In the genomic region with DNA sequence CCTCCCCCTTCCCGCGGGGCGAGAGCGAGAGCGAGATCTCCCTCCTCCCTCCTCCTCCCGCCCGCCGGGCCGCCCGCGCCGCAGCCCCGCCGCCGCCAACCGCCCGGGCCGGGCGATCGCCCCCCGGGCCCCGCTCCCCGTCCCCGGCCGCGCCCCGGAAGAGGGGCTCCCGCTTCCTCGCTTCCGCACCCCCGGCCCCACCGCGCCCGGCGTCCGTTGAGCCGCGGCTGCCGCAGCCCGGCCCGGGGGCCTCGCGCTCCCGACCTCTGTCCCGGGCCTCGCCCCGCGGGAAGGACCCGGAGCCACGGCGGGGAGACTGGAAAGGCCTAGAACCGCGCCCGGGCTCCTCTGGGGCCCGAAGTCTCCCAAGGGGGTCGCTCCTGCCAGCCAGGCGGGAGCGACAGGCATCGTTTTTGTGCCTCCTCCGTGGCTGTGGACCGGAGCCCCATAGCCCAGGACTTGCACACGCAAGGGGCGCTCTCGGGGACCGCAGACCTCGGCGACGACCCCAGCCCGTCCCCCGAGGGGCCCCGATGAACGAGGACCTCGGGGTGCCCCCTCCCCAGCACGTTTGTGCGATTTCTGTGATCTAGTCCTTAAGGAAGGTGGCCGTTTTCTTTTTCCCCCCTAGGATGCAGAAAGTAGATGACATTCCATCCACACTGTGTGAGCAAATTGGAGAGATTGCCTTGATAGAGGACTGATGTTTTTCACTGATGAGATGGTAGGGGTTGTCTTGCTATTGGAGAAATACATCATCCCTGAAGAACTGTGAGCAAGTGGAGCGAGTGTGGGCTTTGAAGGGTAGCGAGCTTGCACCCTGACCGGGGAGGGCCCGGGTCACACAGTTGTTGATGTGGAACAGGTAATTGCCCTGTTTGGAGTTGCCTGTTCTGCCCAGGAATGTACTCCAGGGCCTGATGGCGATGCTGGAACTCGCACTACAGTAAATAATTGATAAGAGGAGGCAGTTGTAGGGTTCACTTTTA, we compare ENCODE assay signal across 8 cellular contexts. TPM values are rescaled to one million over a fixed set of nuclear protein-coding genes. Genes with fewer than 3 reads are reported as not detected.
DNase-seq lines count a peak whose midpoint lies in the region; ATAC-seq and TF ChIP-seq lines count a peak whose summit lies in the region.

No MANE protein-coding gene starts in this region.

- POLR2A ChIA-PET in activated B cell treated with CpG ODN at 0.5 μM for 24 hours (lab: Charles Lee) = interaction anchor here (0.5 to 2.6 kb wide), 26 partner anchors 9 to 834 kb away, joined by 3 to 36 read pairs (median 6); a partner anchor contains a TSS

- peaks cover 20% of the 10 kb centered on the region for H3K36me3 Mint-ChIP-seq in activated T-cell treated with anti-CD3 and anti-CD28 coated beads, Interleukin-2, amount 50 U/mL, for 4 hours (ENCODE audit: insufficient read depth)
- H3K36me3 Mint-ChIP-seq in activated B cell treated with CpG ODN at 0.5 μM for 24 hours (ENCODE audit: low read depth) (peaks cover 37% of the 10 kb centered on the region), osteocyte (ENCODE audit: unreplicated experiment) (peaks cover 4% of the 10 kb centered on the region)

- H3K4me1 Mint-ChIP-seq in activated T-cell treated with anti-CD3 and anti-CD28 coated beads, Interleukin-2, amount 50 U/mL, for 4 hours (ENCODE audit: low read depth) = peaks cover 56% of the 10 kb centered on the region
- H3K4me1 Mint-ChIP-seq in activated B cell treated with CpG ODN at 0.5 μM for 24 hours = peaks cover 76% of the 10 kb centered on the region
- peaks cover 38% of the 10 kb centered on the region for H3K4me1 Mint-ChIP-seq in osteocyte (ENCODE audit: unreplicated experiment)

- no peak for ATAC-seq in activated T-cell treated with anti-CD3 and anti-CD28 coated beads, Interleukin-2, amount 50 U/mL, for 4 hours
- ATAC-seq in HG03066 (IDR thresholded peaks at IDR 0.05; ENCODE audit: low read depth, unreplicated experiment) (peak; percentile 6), activated B cell treated with CpG ODN at 0.5 μM for 24 hours (ENCODE audit: low read depth) (no peak)

- H3K27me3 Mint-ChIP-seq in activated T-cell treated with anti-CD3 and anti-CD28 coated beads, Interleukin-2, amount 50 U/mL, for 4 hours (ENCODE audit: low read depth) = peaks cover 3% of the 10 kb centered on the region
- H3K27me3 Mint-ChIP-seq in activated B cell treated with CpG ODN at 0.5 μM for 24 hours (no peaks in the 10 kb centered on the region), osteocyte (ENCODE audit: unreplicated experiment) (no peaks in the 10 kb centered on the region)

- TF ChIP-seq CTCF in activated B cell treated with CpG ODN at 0.5 μM for 24 hours (IDR thresholded peaks at IDR 0.05) (no peak), osteocyte (IDR thresholded peaks at IDR 0.05) (peak; percentile 26)

- intact Hi-C loops in activated B cell treated with CpG ODN at 0.5 μM for 24 hours (cut with micrococcal nuclease) = loop anchor here (1.0 to 10.0 kb wide), 14 partner anchors 11 to 1293 kb away; a partner anchor contains a TSS

- peak; percentile 20 for DNase-seq in activated T-cell treated with anti-CD3 and anti-CD28 coated beads, Interleukin-2, amount 50 U/mL, for 4 hours
- DNase-seq in activated T-cell treated with anti-CD3 and anti-CD28 coated beads for 4 hours = no peak
- no peak for DNase-seq in activated B cell treated with CpG ODN at 0.5 μM for 24 hours
- DNase-seq in fibroblast of peridontal ligament (ENCODE audit: extremely low read depth) = peak; percentile 30
- DNase-seq in osteocyte (ENCODE audit: extremely low spot score, unreplicated experiment) = no peak
- no peak for DNase-seq in globus pallidus (ENCODE audit: low spot score)
- DNase-seq in COR-L47 (lab: John Stamatoyannopoulos, UW) = no peak

- H3K9me3 Mint-ChIP-seq in activated T-cell treated with anti-CD3 and anti-CD28 coated beads, Interleukin-2, amount 50 U/mL, for 4 hours = no peaks in the 10 kb centered on the region
- no peaks in the 10 kb centered on the region for H3K9me3 Mint-ChIP-seq in activated B cell treated with CpG ODN at 0.5 μM for 24 hours
- no peaks in the 10 kb centered on the region for H3K9me3 Mint-ChIP-seq in osteocyte (ENCODE audit: unreplicated experiment)

- CTCF ChIA-PET in activated B cell treated with CpG ODN at 0.5 μM for 24 hours (lab: Charles Lee) = interaction anchor here (1.4 kb wide), 1 partner anchor 173 kb away, joined by 5 read pairs; no protein-coding TSS in a partner anchor

- peak overlapping the region; percentile 90 for H3K27ac Mint-ChIP-seq in activated B cell treated with CpG ODN at 0.5 μM for 24 hours
- peak overlapping the region; percentile 80 for H3K27ac Mint-ChIP-seq in osteocyte (ENCODE audit: unreplicated experiment)

- H3K4me3 Mint-ChIP-seq in activated T-cell treated with anti-CD3 and anti-CD28 coated beads, Interleukin-2, amount 50 U/mL, for 4 hours = peak overlapping the region; percentile 98
- H3K4me3 Mint-ChIP-seq in activated B cell treated with CpG ODN at 0.5 μM for 24 hours (peak overlapping the region; percentile 97), osteocyte (ENCODE audit: unreplicated experiment) (peak overlapping the region; percentile 76)

RNA-seq across cellular contexts. Expression of a gene that starts 0.6 kb away (rescaled TPM):
- total RNA-seq in activated T-cell treated with anti-CD3 and anti-CD28 coated beads, Interleukin-2, amount 50 U/mL, for 4 hours = 10 to 100 TPM; 25.2 to 29.4 (median 25.9) TPM
- 62.8 and 72.3 TPM in 2 replicates for total RNA-seq in activated B cell treated with CpG ODN at 0.5 μM for 24 hours
- 19.5 and 20.5 TPM in 2 replicates for total RNA-seq in osteocyte

RNA-seq across cellular contexts. Expression of a gene that starts 15.5 kb away (rescaled TPM):
- total RNA-seq in activated T-cell treated with anti-CD3 and anti-CD28 coated beads, Interleukin-2, amount 50 U/mL, for 4 hours = under 1 TPM in 1 of 3 donors, not detected in 2; 0.43 TPM
- not detected in 2 replicates for total RNA-seq in activated B cell treated with CpG ODN at 0.5 μM for 24 hours
- not detected in 2 replicates for total RNA-seq in osteocyte

Comparison
In these comparisons a context has a peak if more than half of its experiments do, and no peak if none do; other contexts are left out.
1. DNase-seq: peak in activated T-cell treated with anti-CD3 and anti-CD28 coated beads, Interleukin-2, amount 50 U/mL, for 4 hours (single experiment) and fibroblast of peridontal ligament (single experiment); none in activated T-cell treated with anti-CD3 and anti-CD28 coated beads for 4 hours (single experiment), activated B cell treated with CpG ODN at 0.5 μM for 24 hours (single experiment), osteocyte (single experiment), globus pallidus (single experiment) and COR-L47 (single experiment).
2. Peak in every context shown above with its lines, with median percentiles within 50 percentile points of each other: H3K4me3 Mint-ChIP-seq.